In genomic region chr4:163587867-163588266, GRCh38 we compare ENCODE assay signal across 8 cellular contexts.
DNase-seq lines count a peak whose midpoint lies in the region; ATAC-seq and TF ChIP-seq lines count a peak whose summit lies in the region.

No MANE protein-coding gene starts in this region.

- H3K4me3 ChIP-seq in GM12865 (ENCODE audit: low read depth, low read length) (no peak overlapping the region), choroid plexus epithelial cell (ENCODE audit: low read depth, low read length) (no peak overlapping the region)

- DNase-seq in GM12865 (ENCODE audit: low read depth) (peak; percentile 68), choroid plexus epithelial cell (ENCODE audit: low read depth) (peak; percentile 1), NCI-H524 (lab: John Stamatoyannopoulos, UW) (no peak), NCI-H2196 (lab: John Stamatoyannopoulos, UW; ENCODE audit: unreplicated experiment) (no peak), AML-193 (lab: John Stamatoyannopoulos, UW) (no peak), cerebellar nuclear complex (lab: John Stamatoyannopoulos, UW) (no peak)

- TF ChIP-seq CTCF in GM12865 (IDR thresholded peaks at IDR 0.05; ENCODE audit: insufficient read depth, low read depth, low read length, missing control alignments) = peak; percentile 34
- TF ChIP-seq CTCF in choroid plexus epithelial cell (conservative IDR thresholded peaks at IDR 0.05; ENCODE audit: low read depth, low read length) = peak; percentile 24

- peak; percentile 52 for ATAC-seq in GM21367 (IDR thresholded peaks at IDR 0.05; ENCODE audit: unreplicated experiment)
- ATAC-seq in HG03460 (IDR thresholded peaks at IDR 0.05; ENCODE audit: unreplicated experiment) = peak; percentile 53

Comparison
In these comparisons a context has a peak if more than half of its experiments do, and no peak if none do; other contexts are left out.
1. DNase-seq: peak in GM12865 (single experiment) and choroid plexus epithelial cell (single experiment); none in NCI-H524 (0 of 2), NCI-H2196 (single experiment), AML-193 (0 of 2) and cerebellar nuclear complex (0 of 2).